22 cellular contexts compared by ENCODE assay signal in the genomic region with DNA sequence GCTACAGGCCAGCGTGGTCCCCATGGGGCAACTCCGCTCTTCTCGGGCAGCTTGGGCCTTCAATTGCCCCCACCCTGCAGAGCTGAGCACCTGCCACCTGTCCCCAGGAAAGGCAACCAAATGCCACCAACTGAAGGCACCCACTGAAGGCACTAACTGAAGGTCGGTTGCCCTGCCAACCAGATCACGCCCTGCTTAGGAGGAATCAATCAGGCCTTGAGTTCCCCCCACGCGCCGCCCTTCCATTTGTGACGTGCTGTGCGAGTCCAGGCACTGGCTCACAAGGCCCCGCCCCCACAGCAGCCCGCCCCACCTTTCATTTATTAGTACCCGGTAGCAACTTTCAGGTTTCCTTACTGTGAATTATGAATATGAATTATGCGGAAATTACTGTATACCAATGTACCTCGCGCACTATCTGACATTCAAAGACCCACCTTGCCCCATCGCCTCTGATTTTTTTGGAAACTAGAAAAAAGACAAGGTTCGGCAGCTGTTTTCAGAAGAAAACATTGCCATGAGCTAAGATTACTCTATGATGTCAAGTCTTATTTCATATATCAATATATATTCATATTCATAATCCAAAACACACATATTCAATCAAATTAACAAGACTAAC.
"Had no signal": no experiment of that assay in that cellular context is flagged by ENCODE, and none has a peak within 500 bp of the region (broad histone marks: within the 10 kb centered on the region; RNA-seq: fewer than 3 reads in every experiment).

No MANE protein-coding gene starts in this region.

- H3K9me3 ChIP-seq: body of pancreas, gastroesophageal sphincter, left ventricle myocardium inferior, neutrophil, ovary, psoas muscle, right atrium auricular region, upper lobe of left lung had no signal

- H3K36me3 Mint-ChIP-seq: mesothelial cell of epicardium; natural killer cell treated with Interleukin-12 subunit alpha and Interleukin-12 subunit beta and Interleukin-15 and Interleukin-18, amount 100 ng/mL, for 72 hours had no signal

- H3K4me3 ChIP-seq: body of pancreas, cardiac muscle cell, gastroesophageal sphincter, left ventricle myocardium inferior, ovary, psoas muscle, right atrium auricular region, spleen, upper lobe of left lung had no signal

- ATAC-seq: body of pancreas, gastroesophageal sphincter, psoas muscle had no signal

- DNase-seq: activated B cell treated with CpG ODN at 0.5 μM for 24 hours; activated CD4-positive, alpha-beta T cell treated with anti-CD3 and anti-CD28 coated beads for 48 hours; activated CD8-positive, alpha-beta memory T cell treated with anti-CD3 and anti-CD28 coated beads, Interleukin-2, amount 50 U/mL, for 4 hours; body of pancreas; head of caudate nucleus; hypothalamus; left ventricle myocardium inferior; ovary; psoas muscle; spleen; stimulated activated CD4-positive, alpha-beta T cell treated with anti-CD3 and anti-CD28 coated beads, Interleukin-4, amount 100 ng/mL, for 1 hour; stimulated activated naive CD4-positive, alpha-beta T cell treated with Interleukin-2 at 50 U/mL for 16 hours had no signal

- H3K36me3 ChIP-seq: cardiac muscle cell, gastroesophageal sphincter, left ventricle myocardium inferior, neutrophil, ovary, right atrium auricular region, spleen, upper lobe of left lung had no signal

- H3K9me3 Mint-ChIP-seq: activated B cell treated with CpG ODN at 0.5 μM for 24 hours; activated T-helper 1 cell treated with anti-CD3 and anti-CD28 coated beads, Interleukin-12 subunit alpha, Interleukin-12 subunit beta, Interleukin-2, Interleukin-4 antibody, amounts not matched to agents 30 ng/mL and 10 ng/mL and 1 ng/mL, durations not matched to agents 14 hours and 24 hours and 36 hours; mesothelial cell of epicardium; natural killer cell treated with Interleukin-12 subunit alpha and Interleukin-12 subunit beta and Interleukin-15 and Interleukin-18, amount 100 ng/mL, for 72 hours; T-helper 1 cell treated with Interleukin-12 subunit alpha and Interleukin-12 subunit beta and Interleukin-4 antibody, amounts not matched to agents 30 μg/mL and 1 μg/mL, for 36 hours had no signal

- H3K27ac Mint-ChIP-seq: activated B cell treated with CpG ODN at 0.5 μM for 24 hours; activated T-helper 1 cell treated with anti-CD3 and anti-CD28 coated beads, Interleukin-12 subunit alpha, Interleukin-12 subunit beta, Interleukin-2, Interleukin-4 antibody, amounts not matched to agents 30 ng/mL and 10 ng/mL and 1 ng/mL, durations not matched to agents 14 hours and 24 hours and 36 hours; mesothelial cell of epicardium; natural killer cell treated with Interleukin-12 subunit alpha and Interleukin-12 subunit beta and Interleukin-15 and Interleukin-18, amount 100 ng/mL, for 72 hours; T-helper 1 cell treated with Interleukin-12 subunit alpha and Interleukin-12 subunit beta and Interleukin-4 antibody, amounts not matched to agents 30 μg/mL and 1 μg/mL, for 36 hours had no signal

- H3K27me3 ChIP-seq: body of pancreas, cardiac muscle cell, ovary, right atrium auricular region, upper lobe of left lung had no signal

- H3K27ac ChIP-seq: body of pancreas, cardiac muscle cell, epithelial cell of prostate, gastroesophageal sphincter, left ventricle myocardium inferior, neutrophil, ovary, psoas muscle, right atrium auricular region, spleen, upper lobe of left lung had no signal

- H3K4me1 ChIP-seq: body of pancreas, gastroesophageal sphincter, left ventricle myocardium inferior, psoas muscle, right atrium auricular region, spleen, upper lobe of left lung had no signal

- H3K4me3 Mint-ChIP-seq: activated B cell treated with CpG ODN at 0.5 μM for 24 hours; activated T-helper 1 cell treated with anti-CD3 and anti-CD28 coated beads, Interleukin-12 subunit alpha, Interleukin-12 subunit beta, Interleukin-2, Interleukin-4 antibody, amounts not matched to agents 30 ng/mL and 10 ng/mL and 1 ng/mL, durations not matched to agents 14 hours and 24 hours and 36 hours; mesothelial cell of epicardium; natural killer cell treated with Interleukin-12 subunit alpha and Interleukin-12 subunit beta and Interleukin-15 and Interleukin-18, amount 100 ng/mL, for 72 hours; T-helper 1 cell treated with Interleukin-12 subunit alpha and Interleukin-12 subunit beta and Interleukin-4 antibody, amounts not matched to agents 30 μg/mL and 1 μg/mL, for 36 hours had no signal
